ENCODE assay signal across 1 cellular context in the genomic region with DNA sequence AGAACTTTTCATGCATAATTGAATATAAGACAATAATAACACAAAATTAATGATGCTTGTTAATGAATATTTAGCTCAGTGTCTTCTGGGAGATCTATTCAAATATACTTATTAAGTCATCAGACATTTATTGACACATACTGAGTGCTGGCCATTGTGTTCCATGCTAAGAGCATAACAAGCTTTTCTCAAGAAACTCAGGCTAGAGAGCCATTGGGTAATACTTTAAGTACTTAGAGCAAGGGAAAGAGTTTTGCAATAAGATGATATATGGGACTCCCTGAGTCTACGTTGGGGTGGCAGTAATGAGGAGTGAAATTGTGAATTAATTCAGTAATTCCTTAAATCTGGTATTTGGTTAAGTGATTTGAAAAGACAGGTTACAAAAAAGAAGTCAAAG.
TF ChIP-seq lines count a peak whose summit lies in the region.

No MANE protein-coding gene starts in this region.

TF ChIP-seq in HepG2, 621 proteins besides CTCF, POLR2A, EP300 and RAD21:
- TF ChIP-seq ZNF232 (CRISPR knock-in tag; IDR thresholded peaks at IDR 0.05; ENCODE audit: borderline replicate concordance) = no peak
- 0 out of 2 replicates have a peak, but pooled peaks have one; percentile 13 for TF ChIP-seq CEBPB (IDR thresholded peaks at IDR 0.05; ENCODE audit: borderline replicate concordance, low read depth, low read length)
